ENCODE assay signal across 1 cellular context in the genomic region with DNA sequence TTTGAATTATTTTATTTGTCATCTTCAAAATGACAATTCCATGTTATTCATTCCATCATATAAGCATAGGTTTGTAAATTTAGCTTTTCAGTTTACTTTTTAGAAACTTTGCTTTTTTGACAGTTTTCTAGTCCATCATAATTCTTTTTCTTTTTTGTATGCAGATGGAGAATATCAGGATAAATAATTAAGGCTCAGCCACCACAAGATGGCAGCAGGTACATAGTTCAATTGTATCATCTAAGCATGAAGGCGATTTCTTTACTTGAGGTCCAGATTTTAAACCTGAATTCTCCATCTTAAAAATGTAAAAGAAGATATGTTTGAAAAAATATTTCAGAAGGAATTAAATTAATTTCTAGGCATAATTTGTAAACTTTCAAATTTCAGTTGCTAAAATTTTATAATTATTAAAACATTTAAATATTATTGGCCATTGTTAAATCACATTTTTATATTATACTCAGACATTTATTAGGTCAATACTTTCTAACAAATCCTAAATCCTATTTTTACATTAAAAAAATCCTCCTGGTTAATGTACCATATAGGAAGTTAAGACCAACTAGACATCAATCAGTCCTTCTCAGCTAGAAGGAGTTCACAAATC.
TF ChIP-seq lines count a peak whose summit lies in the region.

No MANE protein-coding gene starts in this region.

TF ChIP-seq in SK-N-SH treated with all-trans-retinoic acid at 6 μM for 48 hours, 23 proteins besides CTCF, POLR2A, EP300 and RAD21 (continued from another document):
- TF ChIP-seq, protein P1, sequence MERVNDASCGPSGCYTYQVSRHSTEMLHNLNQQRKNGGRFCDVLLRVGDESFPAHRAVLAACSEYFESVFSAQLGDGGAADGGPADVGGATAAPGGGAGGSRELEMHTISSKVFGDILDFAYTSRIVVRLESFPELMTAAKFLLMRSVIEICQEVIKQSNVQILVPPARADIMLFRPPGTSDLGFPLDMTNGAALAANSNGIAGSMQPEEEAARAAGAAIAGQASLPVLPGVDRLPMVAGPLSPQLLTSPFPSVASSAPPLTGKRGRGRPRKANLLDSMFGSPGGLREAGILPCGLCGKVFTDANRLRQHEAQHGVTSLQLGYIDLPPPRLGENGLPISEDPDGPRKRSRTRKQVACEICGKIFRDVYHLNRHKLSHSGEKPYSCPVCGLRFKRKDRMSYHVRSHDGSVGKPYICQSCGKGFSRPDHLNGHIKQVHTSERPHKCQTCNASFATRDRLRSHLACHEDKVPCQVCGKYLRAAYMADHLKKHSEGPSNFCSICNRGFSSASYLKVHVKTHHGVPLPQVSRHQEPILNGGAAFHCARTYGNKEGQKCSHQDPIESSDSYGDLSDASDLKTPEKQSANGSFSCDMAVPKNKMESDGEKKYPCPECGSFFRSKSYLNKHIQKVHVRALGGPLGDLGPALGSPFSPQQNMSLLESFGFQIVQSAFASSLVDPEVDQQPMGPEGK (CRISPR knock-in tag; IDR thresholded peaks at IDR 0.05; ENCODE audit: borderline replicate concordance): no peak
- no peak for TF ChIP-seq TCF4 (CRISPR knock-in tag; IDR thresholded peaks at IDR 0.05; ENCODE audit: borderline replicate concordance)
- TF ChIP-seq ARNTL (CRISPR knock-in tag; IDR thresholded peaks at IDR 0.05; ENCODE audit: borderline replicate concordance, low read depth): no peak
- no peak for TF ChIP-seq BACH2 (CRISPR knock-in tag; IDR thresholded peaks at IDR 0.05; ENCODE audit: borderline replicate concordance)
- no peak for TF ChIP-seq RARB (CRISPR knock-in tag; IDR thresholded peaks at IDR 0.05)
- TF ChIP-seq PPARA (CRISPR knock-in tag; IDR thresholded peaks at IDR 0.05; ENCODE audit: borderline replicate concordance): no peak
- TF ChIP-seq ZC3H10 (CRISPR knock-in tag; IDR thresholded peaks at IDR 0.05): no peak
- TF ChIP-seq ZNF70 (CRISPR knock-in tag; IDR thresholded peaks at IDR 0.05): no peak
- no peak for TF ChIP-seq CREB5 (CRISPR knock-in tag; IDR thresholded peaks at IDR 0.05; ENCODE audit: low read depth)
- no peak for TF ChIP-seq TOX (CRISPR knock-in tag; IDR thresholded peaks at IDR 0.05; ENCODE audit: borderline replicate concordance)
